29 cellular contexts compared by ENCODE assay signal in the genomic region with DNA sequence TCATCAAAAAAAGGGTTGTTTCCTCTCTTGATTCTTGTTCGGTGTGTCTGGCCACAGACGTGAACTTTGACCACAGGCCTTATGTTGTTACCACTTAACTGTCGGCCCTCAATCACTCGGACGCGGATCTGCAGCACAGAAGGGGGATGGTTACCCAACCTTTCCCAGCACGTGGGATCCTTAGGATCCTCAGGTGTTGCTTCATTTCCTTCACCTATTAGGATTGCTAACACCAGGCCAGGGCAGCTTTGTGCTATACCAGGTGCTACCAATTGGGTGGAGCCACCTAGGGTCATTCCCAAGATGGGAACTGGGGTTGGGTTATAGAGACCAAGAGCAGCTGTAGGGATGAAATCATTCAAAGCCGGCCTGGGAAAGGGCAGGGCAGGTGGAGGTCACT.
A peak's percentile ranks its signal among the peaks of the same experiment; 100 is the strongest.
DNase-seq lines count a peak whose midpoint lies in the region; TF ChIP-seq lines count a peak whose summit lies in the region.
"Had no signal": no experiment of that assay in that cellular context is flagged by ENCODE, and none has a peak within 500 bp of the region (broad histone marks: within the 10 kb centered on the region; RNA-seq: fewer than 3 reads in every experiment).

No MANE protein-coding gene starts in this region.

- no TSS peak for BruUV-seq in Caco-2 (replicated peaks; lab: Mats Ljungman, UMichigan)

- DNase-seq in Caco-2, result peak; percentile 54 to 72
- DNase-seq in HFFc6, result no peak
- DNase-seq in amniotic epithelial cell (ENCODE audit: low read depth), result peak; percentile 33
- DNase-seq in neuronal stem cell (ENCODE audit: low spot score), result no peak
- no peak for DNase-seq in pons (ENCODE audit: low spot score)
- DNase-seq in nucleus accumbens (lab: John Stamatoyannopoulos, UW), result no peak
- no peak for DNase-seq in central memory CD4-positive, alpha-beta T cell
- DNase-seq: activated CD4-positive, alpha-beta T cell treated with anti-CD3 and anti-CD28 coated beads, Interleukin-2, amount 10 ng/mL, durations not matched to agents 7 days and 5 days; activated effector memory CD4-positive, alpha-beta T cell treated with anti-CD3 and anti-CD28 coated beads, Interleukin-2, amount 50 U/mL, for 16 hours; activated naive CD8-positive, alpha-beta T cell treated with anti-CD3 and anti-CD28 coated beads, Interleukin-2, amount 10 ng/mL, durations not matched to agents 7 days and 5 days; activated T-cell treated with anti-CD3 and anti-CD28 coated beads, Interleukin-2, amount 50 U/mL, for 24 hours; COR-L47; cortex of kidney; glutamatergic neuron; KBM-7; mesendoderm; naive B cell; NCI-H1105; NCI-H2029; NCI-H226; NCI-H526 treated with DMSO at 0.1 percent for 48 hours; Right ventricle myocardium superior; T-helper 9 cell; WERI-Rb-1 had no signal

- TF ChIP-seq CTCF in Caco-2 (IDR thresholded peaks at IDR 0.05; ENCODE audit: insufficient read depth in 1 of 2, low read depth in 1 of 2, low read length in 1 of 2, severe bottlenecking in 1 of 2, unreplicated experiment in 1 of 2) (no peak), HFFc6 (IDR thresholded peaks at IDR 0.05) (no peak)

- H3K9ac ChIP-seq in neuronal stem cell (ENCODE audit: low read depth, low read length, poor library complexity), result no peak overlapping the region
- H3K9ac ChIP-seq: BLaER1 treated with 17β-estradiol and CSF1 and Interleukin-3, amounts not matched to agents 10 nM and 100 nM had no signal

- H3K36me3 Mint-ChIP-seq in Caco-2 (ENCODE audit: insufficient read depth, unreplicated experiment) (peaks cover 94% of the 10 kb centered on the region), HFFc6 (ENCODE audit: low read depth) (peaks cover 72% of the 10 kb centered on the region)
- H3K36me3 Mint-ChIP-seq: naive B cell; stimulated activated effector memory CD8-positive, alpha-beta T cell treated with anti-CD3 and anti-CD28 coated beads, Interleukin-12 subunit alpha, Interleukin-12 subunit beta, amount 100 ng/mL, for 72 hours had no signal

- H3K4me3 ChIP-seq in Caco-2 (ENCODE audit: low read depth, low read length) (no peak overlapping the region), neuronal stem cell (ENCODE audit: low read length in 2 of 2) (no peak overlapping the region)
- H3K4me3 ChIP-seq: ascending aorta; BLaER1 treated with 17β-estradiol and CSF1 and Interleukin-3, amounts not matched to agents 10 nM and 100 nM; tibial nerve had no signal

- H3K27ac Mint-ChIP-seq in Caco-2 (ENCODE audit: unreplicated experiment) (peak overlapping the region; percentile 83), HFFc6 (peak overlapping the region; percentile 58; the same call in 1 of the 2 replicates)
- H3K27ac Mint-ChIP-seq: activated CD4-positive, alpha-beta T cell treated with anti-CD3 and anti-CD28 coated beads, Interleukin-2, amount 10 ng/mL, durations not matched to agents 7 days and 5 days; activated naive CD8-positive, alpha-beta T cell treated with anti-CD3 and anti-CD28 coated beads, Interleukin-2, amount 10 ng/mL, durations not matched to agents 7 days and 5 days; activated T-cell treated with anti-CD3 and anti-CD28 coated beads, Interleukin-2, amount 50 U/mL, for 24 hours; naive B cell; stimulated activated effector memory CD8-positive, alpha-beta T cell treated with anti-CD3 and anti-CD28 coated beads, Interleukin-12 subunit alpha, Interleukin-12 subunit beta, amount 100 ng/mL, for 72 hours had no signal

- H3K27me3 ChIP-seq in Caco-2 (replicated peaks; ENCODE audit: control insufficient read depth, insufficient read depth, low read length) (no peaks in the 10 kb centered on the region), neuronal stem cell (ENCODE audit: control insufficient read depth in 3 of 3, insufficient read depth in 3 of 3, low read depth in 1 of 3, low read length in 3 of 3) (no peaks in the 10 kb centered on the region)
- H3K27me3 ChIP-seq: ascending aorta; BLaER1 treated with 17β-estradiol and CSF1 and Interleukin-3, amounts not matched to agents 10 nM and 100 nM; neutrophil; tibial nerve had no signal

- H4K8ac ChIP-seq in neuronal stem cell (ENCODE audit: low read depth, low read length), result no peak overlapping the region

- H3K4me1 ChIP-seq in Caco-2, result peaks cover 40% of the 10 kb centered on the region
- H3K4me1 ChIP-seq in neuronal stem cell (ENCODE audit: control insufficient read depth in 2 of 2, insufficient read depth in 1 of 2, low read depth in 1 of 2, low read length in 2 of 2), result peaks cover 5 to 22% of the 10 kb centered on the region in 2 donors
- H3K4me1 ChIP-seq: ascending aorta had no signal

- no peak overlapping the region for H3K4ac ChIP-seq in neuronal stem cell (ENCODE audit: low read length)

- H3K18ac ChIP-seq in neuronal stem cell (ENCODE audit: low read length), result no peak overlapping the region

- H2AK5ac ChIP-seq in neuronal stem cell (ENCODE audit: low read depth, low read length), result no peak overlapping the region

- H3K27me3 Mint-ChIP-seq in Caco-2 (ENCODE audit: insufficient read depth, unreplicated experiment), result no peaks in the 10 kb centered on the region
- peaks cover 34% of the 10 kb centered on the region for H3K27me3 Mint-ChIP-seq in HFFc6 (ENCODE audit: insufficient read depth)
- H3K27me3 Mint-ChIP-seq: activated CD4-positive, alpha-beta T cell treated with anti-CD3 and anti-CD28 coated beads, Interleukin-2, amount 10 ng/mL, durations not matched to agents 7 days and 5 days; activated naive CD8-positive, alpha-beta T cell treated with anti-CD3 and anti-CD28 coated beads, Interleukin-2, amount 10 ng/mL, durations not matched to agents 7 days and 5 days; activated T-cell treated with anti-CD3 and anti-CD28 coated beads, Interleukin-2, amount 50 U/mL, for 24 hours had no signal

- WGBS in neuronal stem cell (ENCODE audit: extremely low coverage in 2 of 2, insufficient read length in 2 of 2, insufficient replicate concordance in 1 of 2), 2 donors, result no CpG with 5 or more reads among the region's 8 CpGs

- no peak overlapping the region for H2AFZ ChIP-seq in neuronal stem cell (ENCODE audit: low read length)

- H3K9me3 Mint-ChIP-seq in Caco-2 (ENCODE audit: unreplicated experiment), result peaks cover 8% of the 10 kb centered on the region
- H3K9me3 Mint-ChIP-seq in HFFc6, result no peaks in the 10 kb centered on the region
- H3K9me3 Mint-ChIP-seq: activated naive CD8-positive, alpha-beta T cell treated with anti-CD3 and anti-CD28 coated beads, Interleukin-2, amount 10 ng/mL, durations not matched to agents 7 days and 5 days; activated T-cell treated with anti-CD3 and anti-CD28 coated beads, Interleukin-2, amount 50 U/mL, for 24 hours; stimulated activated effector memory CD8-positive, alpha-beta T cell treated with anti-CD3 and anti-CD28 coated beads, Interleukin-12 subunit alpha, Interleukin-12 subunit beta, amount 100 ng/mL, for 72 hours had no signal

- CTCF ChIA-PET in Caco-2 (lab: Charles Lee), result interaction anchor here (0.7 to 1.3 kb wide), 3 partner anchors 31 to 146 kb away, joined by 3 to 4 read pairs (median 3); partner anchors contain the start of gene MYOF

- H3K9me3 ChIP-seq in Caco-2, result no peaks in the 10 kb centered on the region
- H3K9me3 ChIP-seq in neuronal stem cell (replicated peaks in 1 of 2; ENCODE audit: control insufficient read depth in 2 of 2, insufficient read depth in 1 of 2, low read depth in 1 of 2, low read length in 2 of 2), result peaks cover 0 to 16% of the 10 kb centered on the region in 2 donors
- H3K9me3 ChIP-seq: ascending aorta; BLaER1 treated with 17β-estradiol and CSF1 and Interleukin-3, amounts not matched to agents 10 nM and 100 nM; neutrophil; tibial nerve had no signal

- H2BK5ac ChIP-seq in neuronal stem cell (ENCODE audit: low read length), result no peak overlapping the region

- H3K79me1 ChIP-seq in neuronal stem cell (ENCODE audit: low read depth, low read length), result no peaks in the 10 kb centered on the region

- H3K4me3 Mint-ChIP-seq in Caco-2 (ENCODE audit: unreplicated experiment), result peak overlapping the region; percentile 45
- peak overlapping the region; percentile 51; the same call in 1 of the 2 replicates for H3K4me3 Mint-ChIP-seq in HFFc6
- H3K4me3 Mint-ChIP-seq: activated CD4-positive, alpha-beta T cell treated with anti-CD3 and anti-CD28 coated beads, Interleukin-2, amount 10 ng/mL, durations not matched to agents 7 days and 5 days; activated naive CD8-positive, alpha-beta T cell treated with anti-CD3 and anti-CD28 coated beads, Interleukin-2, amount 10 ng/mL, durations not matched to agents 7 days and 5 days; activated T-cell treated with anti-CD3 and anti-CD28 coated beads, Interleukin-2, amount 50 U/mL, for 24 hours; naive B cell; stimulated activated effector memory CD8-positive, alpha-beta T cell treated with anti-CD3 and anti-CD28 coated beads, Interleukin-12 subunit alpha, Interleukin-12 subunit beta, amount 100 ng/mL, for 72 hours had no signal

- no peak overlapping the region for H2BK120ac ChIP-seq in neuronal stem cell (ENCODE audit: low read depth, low read length)

- H3K4me2 ChIP-seq in neuronal stem cell (ENCODE audit: insufficient read depth, low read length, poor library complexity, severe bottlenecking), result no peak overlapping the region
- H3K4me2 ChIP-seq: BLaER1 treated with 17β-estradiol and CSF1 and Interleukin-3, amounts not matched to agents 10 nM and 100 nM had no signal

- POLR2A ChIA-PET in Caco-2 (lab: Charles Lee), result no interaction called here

- H3K23ac ChIP-seq in neuronal stem cell (ENCODE audit: low read depth, low read length, poor library complexity), result no peak overlapping the region

- no peak overlapping the region for H4K91ac ChIP-seq in neuronal stem cell (ENCODE audit: low read depth, low read length, poor library complexity)

- no peak overlapping the region for H3K27ac ChIP-seq in neuronal stem cell (replicated peaks; ENCODE audit: low read length)
- H3K27ac ChIP-seq: ascending aorta; BLaER1 treated with 17β-estradiol and CSF1 and Interleukin-3, amounts not matched to agents 10 nM and 100 nM; neutrophil; tibial nerve; WERI-Rb-1 had no signal

- H3K4me1 Mint-ChIP-seq in Caco-2 (ENCODE audit: low read depth, unreplicated experiment), result peaks cover 44% of the 10 kb centered on the region
- peaks cover 41% of the 10 kb centered on the region for H3K4me1 Mint-ChIP-seq in HFFc6 (ENCODE audit: low read depth)

- no peak overlapping the region for H2BK12ac ChIP-seq in neuronal stem cell (ENCODE audit: low read length)

- intact Hi-C loops in Caco-2 (cut with micrococcal nuclease; ENCODE audit: unreplicated experiment), result loop anchor here (5.0 kb wide), 1 partner anchor 39 kb away; no protein-coding TSS in a partner anchor

- H3K36me3 ChIP-seq in Caco-2 (ENCODE audit: control insufficient read depth, insufficient read depth, low read length) (no peaks in the 10 kb centered on the region), neuronal stem cell (replicated peaks in 1 of 2; ENCODE audit: control insufficient read depth in 2 of 2, insufficient read depth in 2 of 2, low read length in 2 of 2) (peaks cover 0 to 2% of the 10 kb centered on the region in 2 donors)
- H3K36me3 ChIP-seq: neutrophil, WERI-Rb-1 had no signal

- H3K14ac ChIP-seq in neuronal stem cell (ENCODE audit: low read length), result no peak overlapping the region

- H2BK15ac ChIP-seq in neuronal stem cell (ENCODE audit: low read length), result peak overlapping the region; percentile 4

Comparison
In these comparisons a context has a peak if more than half of its experiments do, and no peak if none do; other contexts are left out.
1. DNase-seq: peak in Caco-2 (2 of 2) and amniotic epithelial cell (single experiment); none in HFFc6 (single experiment), neuronal stem cell (single experiment), pons (single experiment), nucleus accumbens (0 of 56) and central memory CD4-positive, alpha-beta T cell (single experiment).